Comparison of ENCODE assay signal across 15 cellular contexts in the genomic region with DNA sequence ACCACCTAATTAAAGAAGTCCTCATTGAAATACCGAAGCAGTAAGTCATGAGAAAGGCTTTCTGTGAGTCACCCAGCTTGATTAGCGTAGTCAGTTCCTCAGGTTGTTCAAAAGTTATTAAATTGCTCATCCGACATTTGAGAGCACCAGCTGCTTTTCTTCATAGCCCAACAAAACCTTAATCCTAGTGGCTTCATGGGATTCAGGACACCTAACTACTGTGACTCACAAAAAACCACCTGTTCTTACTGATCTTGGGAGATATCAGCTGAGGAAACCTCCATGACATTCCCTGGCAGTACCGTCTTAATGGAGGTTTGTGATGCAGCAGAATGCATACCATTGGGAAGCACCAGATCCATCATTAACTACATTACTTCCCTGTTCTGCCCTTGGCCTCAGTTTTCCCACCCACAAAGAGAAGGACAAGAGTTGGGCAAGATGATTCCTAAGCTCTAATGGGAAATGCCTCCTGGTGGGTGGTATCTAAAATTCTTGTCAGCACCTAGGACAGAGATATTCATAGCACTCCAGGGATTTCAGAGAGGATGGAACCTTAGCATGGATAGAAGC.
A peak's percentile ranks its signal among the peaks of the same experiment; 100 is the strongest.
DNase-seq lines count a peak whose midpoint lies in the region; ATAC-seq and TF ChIP-seq lines count a peak whose summit lies in the region.
"Had no signal": no experiment of that assay in that cellular context is flagged by ENCODE, and none has a peak within 500 bp of the region (broad histone marks: within the 10 kb centered on the region; RNA-seq: fewer than 3 reads in every experiment).

No MANE protein-coding gene starts in this region.

- no peak for ATAC-seq in left lobe of liver
- ATAC-seq: stimulated activated naive CD8-positive, alpha-beta T cell treated with anti-CD3 and anti-CD28 coated beads, Interleukin-15, amount 100 ng/mL, for 72 hours; T-helper 17 cell had no signal

- H3K36me3 Mint-ChIP-seq in glutamatergic neuron (ENCODE audit: unreplicated experiment): no peaks in the 10 kb centered on the region
- H3K36me3 Mint-ChIP-seq: CD4-positive, alpha-beta memory T cell had no signal

- H3K4me1 Mint-ChIP-seq in glutamatergic neuron (ENCODE audit: low read depth, unreplicated experiment): no peaks in the 10 kb centered on the region
- H3K4me1 Mint-ChIP-seq: CD4-positive, alpha-beta memory T cell; T-helper 17 cell had no signal

- H3K27ac Mint-ChIP-seq in glutamatergic neuron (ENCODE audit: unreplicated experiment): no peak overlapping the region
- H3K27ac Mint-ChIP-seq: CD4-positive, alpha-beta memory T cell; stimulated activated naive CD8-positive, alpha-beta T cell treated with anti-CD3 and anti-CD28 coated beads, Interleukin-15, amount 100 ng/mL, for 72 hours; T-helper 17 cell had no signal

- DNase-seq in AG09309 (ENCODE audit: low read depth) (peak; percentile 29), HT1080 (ENCODE audit: low read depth) (peak; percentile 73), astrocyte of the spinal cord (ENCODE audit: low read depth, low spot score) (peak; percentile 58), kidney epithelial cell (ENCODE audit: low read depth) (peak; percentile 5), sigmoid colon (no peak), left lobe of liver (ENCODE audit: low spot score) (no peak), glutamatergic neuron (no peak), KBM-7 (no peak)
- DNase-seq: amygdala; CD4-positive, alpha-beta memory T cell; erythroblast; NCI-H1105 treated with DMSO at 0.1 percent for 48 hours; NK-92 treated with Interleukin-12 subunit alpha and Interleukin-12 subunit beta, amount 100 ng/mL, for 24 hours; stimulated activated naive CD8-positive, alpha-beta T cell treated with anti-CD3 and anti-CD28 coated beads, Interleukin-15, amount 100 ng/mL, for 72 hours; T-helper 17 cell had no signal

- H3K4me3 ChIP-seq in AG09309 (ENCODE audit: control insufficient read depth, low read depth, low read length): no peak overlapping the region
- no peak overlapping the region for H3K4me3 ChIP-seq in astrocyte of the spinal cord (ENCODE audit: low read depth, low read length)
- H3K4me3 ChIP-seq in kidney epithelial cell (ENCODE audit: low read depth, low read length): no peak overlapping the region
- H3K4me3 ChIP-seq in sigmoid colon: no peak overlapping the region

- TF ChIP-seq CTCF in AG09309 (IDR thresholded peaks at IDR 0.05; ENCODE audit: control insufficient read depth, insufficient read depth, low read depth, low read length, missing control alignments) (peak; percentile 38), astrocyte of the spinal cord (IDR thresholded peaks at IDR 0.05; ENCODE audit: low read depth, low read length) (peak; percentile 31), kidney epithelial cell (IDR thresholded peaks at IDR 0.05; ENCODE audit: insufficient read depth, low read length, poor library complexity, severe bottlenecking) (peak; percentile 24), sigmoid colon (IDR thresholded peaks at IDR 0.05) (no peak), glutamatergic neuron (IDR thresholded peaks at IDR 0.05; ENCODE audit: partially characterized antibody, unreplicated experiment) (no peak)

- H3K4me3 Mint-ChIP-seq in glutamatergic neuron (ENCODE audit: unreplicated experiment): no peak overlapping the region
- H3K4me3 Mint-ChIP-seq: CD4-positive, alpha-beta memory T cell; stimulated activated naive CD8-positive, alpha-beta T cell treated with anti-CD3 and anti-CD28 coated beads, Interleukin-15, amount 100 ng/mL, for 72 hours; T-helper 17 cell had no signal

- H3K36me3 ChIP-seq in kidney epithelial cell (ENCODE audit: control insufficient read depth, insufficient read depth, low read length) (no peaks in the 10 kb centered on the region), sigmoid colon (no peaks in the 10 kb centered on the region)

- in situ Hi-C loops in astrocyte of the spinal cord (cut with HindIII; ENCODE audit: low sequenced_read_pairs) (loop anchor here (10.0 kb wide), 1 partner anchor 507 kb away; no protein-coding TSS in a partner anchor), KBM-7 (cut with MboI; ENCODE audit: low pct_unique_long_range_greater_than_20kb, low sequenced_read_pairs) (no loop called here)

- H3K9me3 Mint-ChIP-seq in glutamatergic neuron (ENCODE audit: unreplicated experiment): no peaks in the 10 kb centered on the region
- H3K9me3 Mint-ChIP-seq: CD4-positive, alpha-beta memory T cell; stimulated activated naive CD8-positive, alpha-beta T cell treated with anti-CD3 and anti-CD28 coated beads, Interleukin-15, amount 100 ng/mL, for 72 hours had no signal

- WGBS in sigmoid colon, 2 donors: 83 to 90% methylated on average over 4 of the region's 4 CpGs

- H3K27ac ChIP-seq in sigmoid colon: no peak overlapping the region

- H3K4me1 ChIP-seq in sigmoid colon: no peaks in the 10 kb centered on the region

- H3K9me3 ChIP-seq in sigmoid colon: no peaks in the 10 kb centered on the region

- intact Hi-C loops in sigmoid colon (cut with DNase I): no loop called here

- no peaks in the 10 kb centered on the region for H3K27me3 ChIP-seq in kidney epithelial cell (ENCODE audit: control insufficient read depth, insufficient read depth, low read length)
- no peaks in the 10 kb centered on the region for H3K27me3 ChIP-seq in sigmoid colon

- no peaks in the 10 kb centered on the region for H3K27me3 Mint-ChIP-seq in glutamatergic neuron (ENCODE audit: unreplicated experiment)
- H3K27me3 Mint-ChIP-seq: CD4-positive, alpha-beta memory T cell; stimulated activated naive CD8-positive, alpha-beta T cell treated with anti-CD3 and anti-CD28 coated beads, Interleukin-15, amount 100 ng/mL, for 72 hours had no signal

- TF ChIP-seq POLR2A in sigmoid colon (IDR thresholded peaks at IDR 0.05): no peak

- no peak for TF ChIP-seq EP300 in sigmoid colon (IDR thresholded peaks at IDR 0.05)

Comparison
In these comparisons a context has a peak if more than half of its experiments do, and no peak if none do; other contexts are left out.
1. DNase-seq: peak in AG09309 (single experiment), HT1080 (single experiment), astrocyte of the spinal cord (single experiment) and kidney epithelial cell (single experiment); none in sigmoid colon (single experiment), left lobe of liver (single experiment), glutamatergic neuron (single experiment) and KBM-7 (single experiment).
2. CTCF ChIP-seq: peak in AG09309 (single experiment), astrocyte of the spinal cord (single experiment) and kidney epithelial cell (single experiment); none in sigmoid colon (0 of 4) and glutamatergic neuron (single experiment).